ENCODE assay signal across 18 cellular contexts in genomic region chr10:75957321-75957720, GRCh38.
"Had no signal": no experiment of that assay in that cellular context is flagged by ENCODE, and none has a peak within 500 bp of the region (broad histone marks: within the 10 kb centered on the region; RNA-seq: fewer than 3 reads in every experiment).

No MANE protein-coding gene starts in this region.

- H3K4me2 ChIP-seq: hepatocyte, smooth muscle cell had no signal

- FAIRE-seq: kidney had no signal

- H3K27ac Mint-ChIP-seq: activated CD8-positive, alpha-beta T cell treated with anti-CD3 and anti-CD28 coated beads for 36 hours; activated naive CD8-positive, alpha-beta T cell treated with anti-CD3 and anti-CD28 coated beads, Interleukin-2, amount 50 U/mL, for 24 hours; activated T-cell treated with anti-CD3 and anti-CD28 coated beads, Interleukin-2, amount 50 U/mL, for 72 hours; T-helper 2 cell treated with Interferon-gamma antibody and Interleukin-4, amounts not matched to agents 5 μg/mL and 100 μg/mL, for 36 hours had no signal

- H3K27ac ChIP-seq: ascending aorta, hepatocyte, neutrophil, right atrium auricular region, thyroid gland, vagina had no signal

- H3K4me1 Mint-ChIP-seq: activated naive CD8-positive, alpha-beta T cell treated with anti-CD3 and anti-CD28 coated beads, Interleukin-2, amount 50 U/mL, for 24 hours had no signal

- H3K4me1 ChIP-seq: ascending aorta, right atrium auricular region, thyroid gland, vagina had no signal

- H3K9me3 ChIP-seq: ascending aorta, neutrophil, right atrium auricular region, thyroid gland, vagina had no signal

- H3K36me3 ChIP-seq: ascending aorta, neutrophil, right atrium auricular region, thyroid gland, vagina had no signal

- H3K4me3 ChIP-seq: ascending aorta, hepatocyte, right atrium auricular region, smooth muscle cell, thyroid gland, vagina had no signal

- H3K27me3 ChIP-seq: ascending aorta, hepatocyte, neutrophil, right atrium auricular region, thyroid gland, vagina had no signal

- ATAC-seq: activated CD8-positive, alpha-beta T cell treated with anti-CD3 and anti-CD28 coated beads for 36 hours; activated naive CD8-positive, alpha-beta T cell treated with anti-CD3 and anti-CD28 coated beads, Interleukin-2, amount 50 U/mL, for 24 hours; activated T-cell treated with anti-CD3 and anti-CD28 coated beads, Interleukin-2, amount 50 U/mL, for 72 hours had no signal

- H3K4me3 Mint-ChIP-seq: activated CD8-positive, alpha-beta T cell treated with anti-CD3 and anti-CD28 coated beads for 36 hours; activated naive CD8-positive, alpha-beta T cell treated with anti-CD3 and anti-CD28 coated beads, Interleukin-2, amount 50 U/mL, for 24 hours; activated T-cell treated with anti-CD3 and anti-CD28 coated beads, Interleukin-2, amount 50 U/mL, for 72 hours; T-helper 2 cell treated with Interferon-gamma antibody and Interleukin-4, amounts not matched to agents 5 μg/mL and 100 μg/mL, for 36 hours had no signal

- H3K79me2 ChIP-seq: hepatocyte had no signal

- H3K27me3 Mint-ChIP-seq: activated CD8-positive, alpha-beta T cell treated with anti-CD3 and anti-CD28 coated beads for 36 hours had no signal

- H2AFZ ChIP-seq: hepatocyte had no signal

- H3K9me3 Mint-ChIP-seq: activated CD8-positive, alpha-beta T cell treated with anti-CD3 and anti-CD28 coated beads for 36 hours; activated naive CD8-positive, alpha-beta T cell treated with anti-CD3 and anti-CD28 coated beads, Interleukin-2, amount 50 U/mL, for 24 hours; activated T-cell treated with anti-CD3 and anti-CD28 coated beads, Interleukin-2, amount 50 U/mL, for 72 hours; T-helper 2 cell treated with Interferon-gamma antibody and Interleukin-4, amounts not matched to agents 5 μg/mL and 100 μg/mL, for 36 hours had no signal

- DNase-seq: activated CD4-positive, CD25-positive, alpha-beta regulatory T cell treated with anti-CD3 and anti-CD28 coated beads, Interleukin-2, amount 50 U/mL, for 72 hours; activated CD8-positive, alpha-beta memory T cell treated with anti-CD3 and anti-CD28 coated beads, Interleukin-2, amount 50 U/mL, for 4 hours; activated CD8-positive, alpha-beta T cell treated with anti-CD3 and anti-CD28 coated beads for 36 hours; activated gamma-delta T cell treated with Interleukin-2 at 50 U/mL for 16 hours; activated naive CD8-positive, alpha-beta T cell treated with anti-CD3 and anti-CD28 coated beads, Interleukin-2, amount 50 U/mL, for 24 hours; activated T-cell treated with anti-CD3 and anti-CD28 coated beads, Interleukin-2, amount 50 U/mL, for 72 hours; effector CD4-positive, alpha-beta T cell; kidney; left ventricle myocardium superior; midbrain; thyroid gland had no signal
